21 cellular contexts compared by ENCODE assay signal in the genomic region with DNA sequence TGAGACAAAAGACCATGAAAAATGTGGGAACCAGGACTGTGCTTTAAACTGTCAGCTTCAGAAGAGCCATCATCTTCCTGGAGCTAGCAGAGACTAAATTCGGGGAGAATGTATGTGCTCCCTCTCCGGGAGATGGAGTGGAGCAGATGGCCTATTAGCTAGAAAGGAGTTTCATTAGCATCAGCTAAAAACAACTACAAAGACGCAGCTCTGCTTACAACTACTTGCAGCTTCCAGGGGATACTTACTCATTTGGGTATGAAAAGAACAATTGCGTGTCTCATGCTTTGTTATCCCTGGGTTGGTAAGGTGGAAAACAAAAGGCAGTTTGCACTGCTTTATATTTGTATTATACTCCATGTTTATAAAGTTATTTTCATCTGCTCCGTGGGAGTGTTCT.
A peak's percentile ranks its signal among the peaks of the same experiment; 100 is the strongest.
DNase-seq lines count a peak whose midpoint lies in the region; ATAC-seq and TF ChIP-seq lines count a peak whose summit lies in the region.
"Had no signal": no experiment of that assay in that cellular context is flagged by ENCODE, and none has a peak within 500 bp of the region (broad histone marks: within the 10 kb centered on the region; RNA-seq: fewer than 3 reads in every experiment).

No MANE protein-coding gene starts in this region.

- H3K36me3 ChIP-seq in ES-I3 (ENCODE audit: insufficient read depth, low read length) (no peaks in the 10 kb centered on the region), HUES6 (ENCODE audit: control insufficient read depth, insufficient read depth, low read length) (no peaks in the 10 kb centered on the region), Peyer's patch (no peaks in the 10 kb centered on the region)

- H3K4me3 ChIP-seq in HUES6 (ENCODE audit: low read depth, low read length) (no peak overlapping the region), Peyer's patch (no peak overlapping the region)
- H3K4me3 ChIP-seq: A549, GM23248 had no signal

- H3K9me3 ChIP-seq in ES-I3 (ENCODE audit: control insufficient read depth, insufficient read depth, low read length) = no peaks in the 10 kb centered on the region
- H3K9me3 ChIP-seq in HUES6 (ENCODE audit: control insufficient read depth, insufficient read depth, low read depth, low read length) = no peaks in the 10 kb centered on the region
- H3K9me3 ChIP-seq in Peyer's patch = no peaks in the 10 kb centered on the region
- H3K9me3 ChIP-seq: A549 had no signal

- H3K4me1 ChIP-seq in ES-I3 (ENCODE audit: insufficient read depth, low read length) = peaks cover 15% of the 10 kb centered on the region
- H3K4me1 ChIP-seq in HUES6 (ENCODE audit: control insufficient read depth, insufficient read depth, low read length) = peaks cover 22% of the 10 kb centered on the region
- no peaks in the 10 kb centered on the region for H3K4me1 ChIP-seq in Peyer's patch
- H3K4me1 ChIP-seq: A549 had no signal

- H3K27ac Mint-ChIP-seq in stimulated activated naive CD8-positive, alpha-beta T cell treated with anti-CD3 and anti-CD28 coated beads, Interleukin-15, amount 100 ng/mL, for 72 hours = no peak overlapping the region
- H3K27ac Mint-ChIP-seq: HFFc6 had no signal

- H3K4me3 Mint-ChIP-seq in stimulated activated naive CD8-positive, alpha-beta T cell treated with anti-CD3 and anti-CD28 coated beads, Interleukin-15, amount 100 ng/mL, for 72 hours = no peak overlapping the region
- H3K4me3 Mint-ChIP-seq: HFFc6 had no signal

- peak; percentile 56 for DNase-seq in NCI-H82 treated with DMSO at 0.1 percent for 48 hours (lab: John Stamatoyannopoulos, UW; ENCODE audit: unreplicated experiment)
- DNase-seq in iPS DF 4.7 (ENCODE audit: extremely low read depth, low spot score) = peak; percentile 14
- DNase-seq in Peyer's patch = no peak
- no peak for DNase-seq in effector CD8-positive, alpha-beta T cell (lab: John Stamatoyannopoulos, UW)
- DNase-seq in GM19240 (ENCODE audit: insufficient read length, low spot score) = no peak
- DNase-seq in stimulated activated naive CD8-positive, alpha-beta T cell treated with anti-CD3 and anti-CD28 coated beads, Interleukin-15, amount 100 ng/mL, for 72 hours = no peak
- DNase-seq: C1 segment of cervical spinal cord, HFFc6, IMR-90, Kasumi-1, MM.1S, NCI-H1092 treated with DMSO at 0.1 percent for 48 hours, NCI-H1694, NCI-H510A treated with DMSO at 0.1 percent for 48 hours, SHP77 treated with DMSO at 0.1 percent for 48 hours, T-helper 1 cell had no signal

- no peak for ATAC-seq in stimulated activated naive CD8-positive, alpha-beta T cell treated with anti-CD3 and anti-CD28 coated beads, Interleukin-15, amount 100 ng/mL, for 72 hours
- ATAC-seq: A549, SK-N-SH treated with all-trans-retinoic acid at 6 μM for 48 hours had no signal

- H3K9ac ChIP-seq in ES-I3 (ENCODE audit: low read depth, low read length) = peak overlapping the region; percentile 23; the same call in 1 of the 2 replicates
- H3K9ac ChIP-seq in HUES6 (ENCODE audit: low read length) = no peak overlapping the region
- H3K9ac ChIP-seq: GM23248 had no signal

- no peaks in the 10 kb centered on the region for H3K4me1 Mint-ChIP-seq in stimulated activated naive CD8-positive, alpha-beta T cell treated with anti-CD3 and anti-CD28 coated beads, Interleukin-15, amount 100 ng/mL, for 72 hours

- H3K27ac ChIP-seq in HUES6 (ENCODE audit: low read depth, low read length) (0 out of 2 replicates have a peak overlapping the region, but pooled peaks have one; percentile 3), Peyer's patch (no peak overlapping the region)
- H3K27ac ChIP-seq: A549, GM23248 had no signal

- H3K27me3 ChIP-seq in HUES6 (ENCODE audit: control insufficient read depth, insufficient read depth, low read length) (no peaks in the 10 kb centered on the region), Peyer's patch (no peaks in the 10 kb centered on the region)

- TF ChIP-seq CTCF in Peyer's patch (IDR thresholded peaks at IDR 0.05) = no peak

- no peaks in the 10 kb centered on the region for H3K27me3 Mint-ChIP-seq in stimulated activated naive CD8-positive, alpha-beta T cell treated with anti-CD3 and anti-CD28 coated beads, Interleukin-15, amount 100 ng/mL, for 72 hours

- no peaks in the 10 kb centered on the region for H3K9me3 Mint-ChIP-seq in stimulated activated naive CD8-positive, alpha-beta T cell treated with anti-CD3 and anti-CD28 coated beads, Interleukin-15, amount 100 ng/mL, for 72 hours

- TF ChIP-seq POLR2A in Peyer's patch (IDR thresholded peaks at IDR 0.05) = no peak

Comparison
In these comparisons a context has a peak if more than half of its experiments do, and no peak if none do; other contexts are left out.
1. DNase-seq: peak in NCI-H82 treated with DMSO at 0.1 percent for 48 hours (single experiment) and iPS DF 4.7 (single experiment); none in Peyer's patch (0 of 3), effector CD8-positive, alpha-beta T cell (single experiment), GM19240 (single experiment) and stimulated activated naive CD8-positive, alpha-beta T cell treated with anti-CD3 and anti-CD28 coated beads, Interleukin-15, amount 100 ng/mL, for 72 hours (0 of 2).